ENCODE assay signal across 8 cellular contexts in the genomic region with DNA sequence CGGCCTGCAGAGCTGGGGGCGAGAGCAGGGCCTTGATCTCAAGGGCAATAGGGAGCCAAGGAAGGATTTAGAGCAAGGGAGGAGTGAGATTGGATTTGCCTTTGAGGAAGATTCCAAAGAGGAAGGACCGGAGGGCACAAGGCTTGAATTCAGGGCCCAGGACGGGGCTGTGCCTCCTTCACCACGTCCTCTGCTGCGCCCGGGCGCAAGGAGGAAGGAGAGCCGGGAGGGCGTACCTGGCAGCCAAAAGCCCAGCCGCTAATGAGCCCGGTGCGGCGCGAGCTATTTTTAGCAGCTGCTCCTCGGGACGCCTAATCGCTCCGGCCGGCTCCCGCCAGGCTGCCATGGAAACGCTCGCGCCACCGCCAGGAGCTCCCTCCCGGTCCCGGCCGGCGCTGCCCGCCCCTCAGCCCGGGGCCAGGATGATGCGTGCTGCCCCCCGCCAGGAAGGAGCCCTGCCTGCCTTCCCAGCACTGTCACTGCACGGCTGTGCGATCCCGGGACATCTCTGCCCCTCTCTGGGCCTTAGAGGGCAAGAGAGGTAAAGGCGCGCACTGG. TPM values are rescaled to one million over a fixed set of nuclear protein-coding genes. Genes with fewer than 3 reads are reported as not detected.
DNase-seq lines count a peak whose midpoint lies in the region; ATAC-seq and TF ChIP-seq lines count a peak whose summit lies in the region.

No MANE protein-coding gene starts in this region.

- H3K4me3 ChIP-seq in AG04449 (ENCODE audit: low read depth, low read length) (peak overlapping the region; percentile 32; the same call in 1 of the 2 replicates), left lung (no peak overlapping the region)

- TF ChIP-seq CTCF in AG04449 (IDR thresholded peaks at IDR 0.05; ENCODE audit: insufficient read depth, low read length, missing control alignments) (no peak), chondrocyte (IDR thresholded peaks at IDR 0.05) (no peak), left lung (IDR thresholded peaks at IDR 0.05) (no peak)

- no peaks in the 10 kb centered on the region for H3K4me1 ChIP-seq in left lung

- no peak for DNase-seq in AG04449 (ENCODE audit: low read depth, low spot score)
- DNase-seq in NCI-H1417 (lab: John Stamatoyannopoulos, UW): peak; percentile 22 to 93 (median 86)
- DNase-seq in chondrocyte (ENCODE audit: low spot score): no peak
- DNase-seq in left lung: peak; percentile 43 to 82
- DNase-seq in central memory CD4-positive, alpha-beta T cell: no peak
- DNase-seq in activated CD8-positive, alpha-beta T cell treated with anti-CD3 and anti-CD28 coated beads, Interleukin-2, amount 10 ng/mL, durations not matched to agents 7 days and 5 days: no peak

- intact Hi-C loops in left lung (cut with DNase I): no loop called here

- peak overlapping the region; percentile 41 for H3K4me3 Mint-ChIP-seq in chondrocyte (ENCODE audit: unreplicated experiment)
- H3K4me3 Mint-ChIP-seq in activated CD8-positive, alpha-beta T cell treated with anti-CD3 and anti-CD28 coated beads, Interleukin-2, amount 10 ng/mL, durations not matched to agents 7 days and 5 days: no peak overlapping the region

- CTCF ChIA-PET in AG04449 (lab: Yijun Ruan, JAX): interaction anchor here (2.2 to 3.0 kb wide), 2 partner anchors 9 to 11 kb away, joined by 5 to 9 read pairs; no protein-coding TSS in a partner anchor
- CTCF ChIA-PET in activated CD8-positive, alpha-beta T cell treated with anti-CD3 and anti-CD28 coated beads, Interleukin-2, amount 10 ng/mL, durations not matched to agents 7 days and 5 days (lab: Charles Lee): no interaction called here

- H3K27me3 Mint-ChIP-seq in chondrocyte (ENCODE audit: low read depth): no peaks in the 10 kb centered on the region
- H3K27me3 Mint-ChIP-seq in activated CD8-positive, alpha-beta T cell treated with anti-CD3 and anti-CD28 coated beads, Interleukin-2, amount 10 ng/mL, durations not matched to agents 7 days and 5 days (ENCODE audit: low read depth): peaks cover 7% of the 10 kb centered on the region

- H3K27ac Mint-ChIP-seq in chondrocyte (ENCODE audit: unreplicated experiment): no peak overlapping the region
- no peak overlapping the region for H3K27ac Mint-ChIP-seq in activated CD8-positive, alpha-beta T cell treated with anti-CD3 and anti-CD28 coated beads, Interleukin-2, amount 10 ng/mL, durations not matched to agents 7 days and 5 days

- POLR2A ChIA-PET in AG04449 (lab: Yijun Ruan, JAX): interaction anchor here (0.6 kb wide), 1 partner anchor 364 kb away, joined by 3 read pairs; no protein-coding TSS in a partner anchor
- POLR2A ChIA-PET in activated CD8-positive, alpha-beta T cell treated with anti-CD3 and anti-CD28 coated beads, Interleukin-2, amount 10 ng/mL, durations not matched to agents 7 days and 5 days (lab: Charles Lee): no interaction called here

- peak; percentile 88 for ATAC-seq in left lung
- ATAC-seq in HG02798 (IDR thresholded peaks at IDR 0.05; ENCODE audit: poor library complexity, unreplicated experiment): no peak
- ATAC-seq in activated CD8-positive, alpha-beta T cell treated with anti-CD3 and anti-CD28 coated beads, Interleukin-2, amount 10 ng/mL, durations not matched to agents 7 days and 5 days: no peak
- ATAC-seq in HG03039 (IDR thresholded peaks at IDR 0.05; ENCODE audit: unreplicated experiment): no peak

- H3K36me3 ChIP-seq in left lung: no peaks in the 10 kb centered on the region

- peaks cover 6% of the 10 kb centered on the region for H3K36me3 Mint-ChIP-seq in chondrocyte (ENCODE audit: low read depth)
- peaks cover 9% of the 10 kb centered on the region for H3K36me3 Mint-ChIP-seq in activated CD8-positive, alpha-beta T cell treated with anti-CD3 and anti-CD28 coated beads, Interleukin-2, amount 10 ng/mL, durations not matched to agents 7 days and 5 days (ENCODE audit: low read depth)

- peaks cover 0 to 27% of the 10 kb centered on the region in 2 donors for H3K9me3 ChIP-seq in left lung

- peaks cover 5% of the 10 kb centered on the region for H3K9me3 Mint-ChIP-seq in chondrocyte (ENCODE audit: low read depth)
- peaks cover 16% of the 10 kb centered on the region for H3K9me3 Mint-ChIP-seq in activated CD8-positive, alpha-beta T cell treated with anti-CD3 and anti-CD28 coated beads, Interleukin-2, amount 10 ng/mL, durations not matched to agents 7 days and 5 days (ENCODE audit: insufficient read depth)

- peaks cover 0 to 60% of the 10 kb centered on the region in 2 donors for H3K27me3 ChIP-seq in left lung

- H3K27ac ChIP-seq in left lung: no peak overlapping the region

- H3K4me1 Mint-ChIP-seq in chondrocyte (ENCODE audit: low read depth): peaks cover 21% of the 10 kb centered on the region
- no peaks in the 10 kb centered on the region for H3K4me1 Mint-ChIP-seq in activated CD8-positive, alpha-beta T cell treated with anti-CD3 and anti-CD28 coated beads, Interleukin-2, amount 10 ng/mL, durations not matched to agents 7 days and 5 days (ENCODE audit: low read depth)

RNA-seq across cellular contexts. Expression of gene TINCR, which starts 31.3 kb away (rescaled TPM):
- total RNA-seq in chondrocyte (1.7 to 17.0 TPM (median 2.0 TPM) in 3 replicates), left lung (under 1 TPM; 0.76 TPM)
- total RNA-seq in activated CD8-positive, alpha-beta T cell treated with anti-CD3 and anti-CD28 coated beads, Interleukin-2, amount 10 ng/mL, durations not matched to agents 7 days and 5 days: under 1 TPM; 0.26 to 0.68 TPM

Comparison
In these comparisons a context has a peak if more than half of its experiments do, and no peak if none do; other contexts are left out.
1. DNase-seq: peak in NCI-H1417 (3 of 3) and left lung (2 of 2); none in AG04449 (single experiment), chondrocyte (single experiment), central memory CD4-positive, alpha-beta T cell (single experiment) and activated CD8-positive, alpha-beta T cell treated with anti-CD3 and anti-CD28 coated beads, Interleukin-2, amount 10 ng/mL, durations not matched to agents 7 days and 5 days (single experiment).